Comparison of ENCODE assay signal across 20 cellular contexts in the genomic region with DNA sequence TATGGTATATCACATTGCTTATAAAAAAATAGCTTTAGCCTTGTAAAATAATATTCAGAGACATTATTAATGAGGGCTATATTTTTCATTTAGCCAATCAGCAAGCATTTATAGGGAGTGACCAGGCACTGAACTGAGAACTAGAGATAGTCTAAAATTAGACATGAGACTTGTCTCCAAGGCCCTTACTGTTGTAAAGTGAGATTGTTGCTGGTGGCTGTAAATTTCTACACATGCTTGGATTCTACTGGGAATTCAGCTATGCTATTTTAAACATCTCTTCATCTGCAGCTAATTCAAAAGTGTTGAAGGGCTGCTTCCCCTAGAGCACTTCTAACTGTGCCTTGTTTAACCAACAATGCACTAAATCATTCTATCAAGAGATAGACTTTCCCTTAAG.
DNase-seq lines count a peak whose midpoint lies in the region; ATAC-seq and TF ChIP-seq lines count a peak whose summit lies in the region.
"Had no signal": no experiment of that assay in that cellular context is flagged by ENCODE, and none has a peak within 500 bp of the region (broad histone marks: within the 10 kb centered on the region; RNA-seq: fewer than 3 reads in every experiment).

No MANE protein-coding gene starts in this region.

- TF ChIP-seq CTCF in AG10803 (conservative IDR thresholded peaks at IDR 0.05; ENCODE audit: low read length), result no peak

- ATAC-seq in HG02763 (IDR thresholded peaks at IDR 0.05; ENCODE audit: unreplicated experiment), result no peak
- ATAC-seq in GM21723 (IDR thresholded peaks at IDR 0.05; ENCODE audit: unreplicated experiment), result no peak
- ATAC-seq in left colon, result no peak
- ATAC-seq: PC-3 had no signal

- intact Hi-C loops in left colon (cut with DNase I, micrococcal nuclease), result no loop called here

- DNase-seq in AG10803 (ENCODE audit: low read depth) (peak; percentile 66), GM04504 (ENCODE audit: low read depth) (peak; percentile 32), fibroblast of gingiva (ENCODE audit: low read depth) (peak; percentile 70), myocyte (ENCODE audit: low read depth) (peak; percentile 47), NOMO-1 treated with dmso at 0.1 percent for 144 hours (lab: John Stamatoyannopoulos, UW; ENCODE audit: unreplicated experiment) (no peak), left colon (no peak)
- DNase-seq: AML-193; Caco-2; CD4-positive, CD25-positive, alpha-beta regulatory T cell; DMS153; MV-4-11; NCI-H1436; NCI-H2029; NCI-H2171 treated with DMSO at 0.1 percent for 48 hours; NCI-H774; PC-3 had no signal

- no peak overlapping the region for H3K4me3 ChIP-seq in AG10803 (ENCODE audit: low read length)
- H3K4me3 ChIP-seq: HAP-1, SJSA1 had no signal

Comparison
In these comparisons a context has a peak if more than half of its experiments do, and no peak if none do; other contexts are left out.
1. DNase-seq: peak in AG10803 (single experiment), GM04504 (single experiment), fibroblast of gingiva (single experiment) and myocyte (single experiment); none in NOMO-1 treated with dmso at 0.1 percent for 144 hours (single experiment) and left colon (0 of 2).